Comparison of ENCODE assay signal across 5 cellular contexts in the genomic region with DNA sequence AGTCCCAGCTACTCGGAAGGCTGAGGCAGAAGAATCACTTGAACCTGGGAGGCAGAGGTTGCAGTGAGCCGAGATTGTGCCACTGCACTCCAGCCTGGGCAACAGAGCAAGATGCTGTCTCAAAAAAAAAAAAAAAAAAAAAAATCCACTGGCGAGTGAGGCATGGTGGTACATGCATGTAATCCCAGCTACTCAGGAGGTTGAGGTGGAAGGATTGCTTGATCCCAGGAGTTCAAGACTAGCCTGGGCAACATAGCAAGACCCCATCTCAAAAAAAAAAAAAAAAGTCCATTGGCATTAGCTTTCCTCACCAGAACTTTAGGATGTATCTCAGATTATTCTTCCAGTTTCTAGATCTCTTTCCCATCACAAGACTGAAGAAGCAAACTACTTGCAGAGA. TPM values are rescaled to one million over a fixed set of nuclear protein-coding genes. Genes with fewer than 3 reads are reported as not detected.
DNase-seq lines count a peak whose midpoint lies in the region; ATAC-seq, FAIRE-seq and TF ChIP-seq lines count a peak whose summit lies in the region.
"Not testable (repeated sequence)": the region's sequence is repeated elsewhere in the genome, so short reads cannot be mapped to it uniquely, and the experiment has no call there.

No MANE protein-coding gene starts in this region.

- H3K9me3 Mint-ChIP-seq in endothelial cell (ENCODE audit: unreplicated experiment), result not testable (repeated sequence)

- no CpG with 5 or more reads among the region's 3 CpGs for WGBS in K562 (ENCODE audit: insufficient coverage, low coverage, missing lambda C conversion rate)
- 91% methylated on average over 3 of the region's 3 CpGs for WGBS in HepG2 (ENCODE audit: low lambda C conversion rate)
- 94 to 99% methylated on average over 3 of the region's 3 CpGs for WGBS in sigmoid colon, 2 donors

- not testable (repeated sequence) for H3K27ac Mint-ChIP-seq in endothelial cell (ENCODE audit: unreplicated experiment)

- not testable (repeated sequence) for H3K4me3 ChIP-seq in HEK293 (ENCODE audit: low read depth, low read length); K562; HepG2 (replicated peaks in 1 of 3; ENCODE audit: insufficient read depth in 1 of 3, low read depth in 2 of 3, low read length in 3 of 3); sigmoid colon

- peaks cover 22% of the 10 kb centered on the region for H3K4me1 Mint-ChIP-seq in endothelial cell (ENCODE audit: unreplicated experiment)

- FAIRE-seq in K562 (lab: Jason Lieb, UNC); HepG2 (lab: Jason Lieb, UNC): not testable (repeated sequence)

- not testable (repeated sequence) for TF ChIP-seq RAD21 in K562 (CRISPR knock-in tag; conservative IDR thresholded peaks at IDR 0.05 in 1 of 2, IDR thresholded peaks at IDR 0.05 in 1 of 2); HepG2 (CRISPR knock-in tag; IDR thresholded peaks at IDR 0.05)

- intact Hi-C loops in K562 (cut with micrococcal nuclease); HepG2 (cut with micrococcal nuclease; ENCODE audit: unreplicated experiment): not testable (repeated sequence)
- intact Hi-C loops in sigmoid colon (cut with DNase I), result loop anchor here (10.0 kb wide), 1 partner anchor 617 kb away; a partner anchor contains a TSS

- H3K4me1 ChIP-seq in HEK293 (ENCODE audit: control insufficient read depth, insufficient read depth, low read length) (peaks cover 14% of the 10 kb centered on the region), K562 (replicated peaks in 1 of 2; ENCODE audit: control insufficient read depth in 2 of 2, insufficient read depth in 2 of 2, low read length in 2 of 2) (peaks cover 5 to 15% of the 10 kb centered on the region in 2 experiments; a peak in 4 of 5 replicates), HepG2 (ENCODE audit: insufficient read depth, low read length) (peaks cover 20% of the 10 kb centered on the region), sigmoid colon (peaks cover 0 to 29% (median 18%) of the 10 kb centered on the region in 4 donors)

- TF ChIP-seq POLR2A in K562 (conservative IDR thresholded peaks at IDR 0.05); HepG2 (IDR thresholded peaks at IDR 0.05; ENCODE audit: insufficient read depth in 1 of 2, low read depth in 2 of 2, low read length in 2 of 2); sigmoid colon (IDR thresholded peaks at IDR 0.05): not testable (repeated sequence)

- H3K9ac ChIP-seq in K562 (ENCODE audit: insufficient read depth in 1 of 2, low read depth in 2 of 2, low read length in 2 of 2); HepG2 (ENCODE audit: insufficient read depth, low read depth, low read length): not testable (repeated sequence)

- ATAC-seq in K562, HepG2: not testable (repeated sequence)

- H3K79me2 ChIP-seq in K562 (ENCODE audit: control insufficient read depth, insufficient read depth, low read length); HepG2 (ENCODE audit: insufficient read depth, low read length): not testable (repeated sequence)

- TF ChIP-seq CTCF in HEK293 (tag by site-specific recombination; IDR thresholded peaks at IDR 0.05); K562 (IDR thresholded peaks at IDR 0.05 in 2 of 3, conservative IDR thresholded peaks at IDR 0.05 in 1 of 3; ENCODE audit: insufficient read depth in 2 of 3, low read depth in 1 of 3, low read length in 3 of 3); endothelial cell (IDR thresholded peaks at IDR 0.05; ENCODE audit: unreplicated experiment); HepG2 (CRISPR knock-in tag; IDR thresholded peaks at IDR 0.05); sigmoid colon (IDR thresholded peaks at IDR 0.05): not testable (repeated sequence)

- peak overlapping the region; percentile 63 for H3K4me3 Mint-ChIP-seq in endothelial cell (ENCODE audit: unreplicated experiment)

- H4K20me1 ChIP-seq in K562 (replicated peaks; ENCODE audit: control insufficient read depth, insufficient read depth, low read length), result peaks cover 15% of the 10 kb centered on the region
- not testable (repeated sequence) for H4K20me1 ChIP-seq in HepG2 (ENCODE audit: insufficient read depth, low read length)

- not testable (repeated sequence) for H3K9me3 ChIP-seq in HEK293 (ENCODE audit: control insufficient read depth, insufficient read depth, low read depth, low read length); K562 (replicated peaks; ENCODE audit: control insufficient read depth, insufficient read depth, low read depth, low read length); HepG2 (ENCODE audit: low read length); sigmoid colon

- not testable (repeated sequence) for H3K9me1 ChIP-seq in K562 (ENCODE audit: control insufficient read depth, insufficient read depth, low read length)

- BruUV-seq in K562 (replicated peaks; lab: Mats Ljungman, UMichigan); HepG2 (replicated peaks; lab: Mats Ljungman, UMichigan): not testable (repeated sequence)

- POLR2A ChIA-PET in HEK293 (lab: Yijun Ruan, JAX); K562 (lab: Yijun Ruan, JAX); HepG2 (lab: Yijun Ruan, JAX): not testable (repeated sequence)

- in situ Hi-C loops in K562 (cut with MboI); HepG2 (cut with HindIII; ENCODE audit: extremely low pct_ligation_motif_present, low pct_unique_long_range_greater_than_20kb): not testable (repeated sequence)

- H2AFZ ChIP-seq in K562 (ENCODE audit: low read depth, low read length); HepG2 (ENCODE audit: low read length): not testable (repeated sequence)

- CTCF ChIA-PET in HEK293 (lab: Yijun Ruan, JAX); K562 (lab: Yijun Ruan, JAX; ENCODE audit: low intra/inter-chr PET ratio); HepG2 (lab: Yijun Ruan, JAX; ENCODE audit: low intra/inter-chr PET ratio, low total read pairs): not testable (repeated sequence)

- not testable (repeated sequence) for H3K27me3 ChIP-seq in K562 (ENCODE audit: control insufficient read depth in 2 of 2, insufficient read depth in 2 of 2, low read length in 2 of 2); HepG2 (ENCODE audit: control insufficient read depth in 1 of 2, insufficient read depth in 2 of 2, low read length in 2 of 2); sigmoid colon

- DNase-seq in K562 (ENCODE audit: extremely low read depth in 1 of 4, low spot score in 3 of 4); endothelial cell (ENCODE audit: low spot score); HepG2 (ENCODE audit: low spot score): not testable (repeated sequence)
- DNase-seq in sigmoid colon, result peak; percentile 6

- not testable (repeated sequence) for H3K27me3 Mint-ChIP-seq in endothelial cell (ENCODE audit: unreplicated experiment)

- TF ChIP-seq EP300 in K562 (IDR thresholded peaks at IDR 0.05; ENCODE audit: low read length); HepG2 (IDR thresholded peaks at IDR 0.05; ENCODE audit: low read depth in 2 of 2, low read length in 2 of 2); HepG2 (CRISPR knock-in tag; IDR thresholded peaks at IDR 0.05; ENCODE audit: borderline replicate concordance); sigmoid colon (IDR thresholded peaks at IDR 0.05): not testable (repeated sequence)

- not testable (repeated sequence) for H3K36me3 Mint-ChIP-seq in endothelial cell (ENCODE audit: low read depth, unreplicated experiment)

- H3K27ac ChIP-seq in HEK293 (ENCODE audit: extremely low read depth, low read depth, low read length); K562 (ENCODE audit: extremely low read depth, low read depth, low read length); HepG2 (ENCODE audit: extremely low read length, insufficient read depth, low read length); sigmoid colon: not testable (repeated sequence)

- H3K36me3 ChIP-seq in HEK293 (ENCODE audit: control insufficient read depth in 2 of 2, insufficient read depth in 1 of 2, low read length in 2 of 2), result peaks cover 0 to 14% of the 10 kb centered on the region in 2 experiments; a peak in 2 of 3 replicates
- H3K36me3 ChIP-seq in K562 (ENCODE audit: control insufficient read depth, insufficient read depth, low read length); HepG2 (replicated peaks in 1 of 2; ENCODE audit: control insufficient read depth in 1 of 2, insufficient read depth in 2 of 2, low read length in 2 of 2); sigmoid colon: not testable (repeated sequence)

- not testable (repeated sequence) for H3K4me2 ChIP-seq in K562 (ENCODE audit: insufficient read depth, low read length); HepG2 (ENCODE audit: low read depth, low read length)

RNA-seq across cellular contexts. Expression of a gene that starts 6.2 kb away (rescaled TPM):
- 56.7 and 91.8 TPM in 2 replicates for total RNA-seq in K562 (2011; cell fraction: chromatin; rRNA removed; ENCODE audit: low replicate concordance)
- total RNA-seq in K562 (2011; cell fraction: nucleolus; rRNA removed), result 64.0 and 77.0 TPM in 2 replicates
- 57.0 and 70.0 TPM in 2 replicates for total RNA-seq in K562 (2011; cell fraction: nucleoplasm; rRNA removed)
- total RNA-seq in K562 (2014; rRNA removed) (30.5 and 30.6 TPM in 2 replicates), K562 (2014; rRNA removed; fragmentation: Illumina TruSeq; extraction: Trizol) (20.4 and 23.2 TPM in 2 replicates), K562 (2015; rRNA removed; fragmentation: Illumina TruSeq; extraction: Trizol) (15.2 and 15.4 TPM in 2 replicates), K562 (2021) (19.2 and 29.8 TPM in 2 replicates), endothelial cell (ENCODE audit: unreplicated experiment) (35.6 TPM), HepG2 (2016; rRNA removed; fragmentation: Illumina TruSeq; extraction: Trizol) (15.9 and 30.0 TPM in 2 replicates), sigmoid colon (10 to 100 TPM; 23.2 to 39.2 (median 34.9) TPM)
- polyA plus RNA-seq in K562 (2011; rRNA removed) (22.3 and 26.6 TPM in 2 replicates), K562 (2014; fragmentation: Illumina TruSeq; extraction: Trizol) (14.3 and 18.1 TPM in 2 replicates), K562 (2014; fragmentation: Nextera tagmentation; extraction: Ambion mirVana) (1 to 10 TPM; 1.3 to 4.1 TPM), K562 (2014; rRNA removed) (17.3 and 26.7 TPM in 2 replicates), HepG2 (2011; rRNA removed) (26.0 and 27.6 TPM in 2 replicates), sigmoid colon (10 to 100 TPM in 2 of 3 donors, 1 to 10 TPM in 1; 7.8 to 60.8 (median 17.3) TPM)
- 25.5 and 54.6 TPM in 2 replicates for polyA plus RNA-seq in K562 (2011; cell fraction: cytosol; rRNA removed)
- polyA plus RNA-seq in K562 (2011; cell fraction: nucleus; rRNA removed), result 14.8 and 19.5 TPM in 2 replicates
- polyA plus RNA-seq in K562 (2012), result 19.8 and 32.9 TPM in 2 replicates
- polyA minus RNA-seq in K562 (2011; rRNA and poly(A)+ RNA removed), result 33.7 and 45.1 TPM in 2 replicates
- polyA minus RNA-seq in K562 (2011; cell fraction: cytosol; rRNA and poly(A)+ RNA removed), result 14.7 and 21.9 TPM in 2 replicates
- 12.5 and 26.9 TPM in 2 replicates for polyA minus RNA-seq in K562 (2011; cell fraction: nucleus; rRNA and poly(A)+ RNA removed)
- 5.0 and 6.0 TPM in 2 replicates for total RNA-seq in HepG2 (2016; cell fraction: cytosol; rRNA removed; fragmentation: Illumina TruSeq; extraction: Trizol; ENCODE audit: low read depth)
- total RNA-seq in HepG2 (2016; cell fraction: insoluble cytoplasmic fraction; rRNA removed; fragmentation: Illumina TruSeq; extraction: Trizol), result 14.1 and 31.0 TPM in 2 replicates
- 6.5 and 8.3 TPM in 2 replicates for total RNA-seq in HepG2 (2016; cell fraction: membrane; rRNA removed; fragmentation: Illumina TruSeq; extraction: Trizol)
- 29.9 and 30.1 TPM in 2 replicates for total RNA-seq in HepG2 (2016; cell fraction: nucleus; rRNA removed; fragmentation: Illumina TruSeq; extraction: Trizol)
- polyA plus RNA-seq in HepG2 (2011; cell fraction: cytosol; rRNA removed), result 20.8 and 47.3 TPM in 2 replicates
- 23.4 and 23.7 TPM in 2 replicates for polyA plus RNA-seq in HepG2 (2011; cell fraction: nucleus; rRNA removed)
- polyA plus RNA-seq in HepG2 (2012), result 26.8 and 28.6 TPM in 2 replicates
- 4.2 and 4.3 TPM in 2 replicates for polyA plus RNA-seq in HepG2 (2016; cell fraction: cytosol; fragmentation: Illumina TruSeq; extraction: Trizol; ENCODE audit: low read depth)
- polyA plus RNA-seq in HepG2 (2016; cell fraction: insoluble cytoplasmic fraction; fragmentation: Illumina TruSeq; extraction: Trizol; ENCODE audit: low read depth), result 10.9 and 13.0 TPM in 2 replicates
- 3.6 and 4.4 TPM in 2 replicates for polyA plus RNA-seq in HepG2 (2016; cell fraction: membrane; fragmentation: Illumina TruSeq; extraction: Trizol; ENCODE audit: low read depth)
- 40.0 and 42.7 TPM in 2 replicates for polyA plus RNA-seq in HepG2 (2016; cell fraction: nucleus; fragmentation: Illumina TruSeq; extraction: Trizol; ENCODE audit: insufficient read depth, low read depth)
- 16.2 and 45.8 TPM in 2 replicates for polyA minus RNA-seq in HepG2 (2011; rRNA and poly(A)+ RNA removed; ENCODE audit: low replicate concordance)
- 12.9 and 13.8 TPM in 2 replicates for polyA minus RNA-seq in HepG2 (2011; cell fraction: cytosol; rRNA and poly(A)+ RNA removed)
- 12.6 and 13.4 TPM in 2 replicates for polyA minus RNA-seq in HepG2 (2011; cell fraction: nucleus; rRNA and poly(A)+ RNA removed)
